Comparison of ENCODE assay signal across 22 cellular contexts in the genomic region with DNA sequence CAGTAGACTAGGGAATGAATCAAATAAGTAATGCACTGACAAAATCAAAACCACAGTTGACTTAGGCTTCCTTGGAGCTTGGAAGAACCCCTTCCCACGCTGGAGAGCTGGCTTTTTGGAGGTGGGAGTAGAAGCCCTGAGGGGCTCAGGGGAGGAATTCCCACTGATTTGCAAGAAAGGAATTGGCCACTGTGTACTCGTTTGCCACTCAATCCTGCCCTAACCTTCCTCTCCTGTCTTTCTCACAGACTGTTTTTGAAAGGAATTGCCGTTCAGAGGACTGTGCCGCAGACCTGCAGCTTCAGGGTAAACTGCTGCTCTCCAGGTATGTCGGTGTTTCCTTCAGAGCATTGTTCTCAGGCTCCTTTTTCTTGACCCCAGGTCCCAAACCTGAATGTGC.
"Had no signal": no experiment of that assay in that cellular context is flagged by ENCODE, and none has a peak within 500 bp of the region (broad histone marks: within the 10 kb centered on the region; RNA-seq: fewer than 3 reads in every experiment).

No MANE protein-coding gene starts in this region.

- DNase-seq: activated CD8-positive, alpha-beta memory T cell treated with anti-CD3 and anti-CD28 coated beads for 24 hours; activated CD8-positive, alpha-beta memory T cell treated with anti-CD3 and anti-CD28 coated beads, Interleukin-2, amount 50 U/mL, for 4 hours; activated T-cell treated with anti-CD3 and anti-CD28 coated beads, Interleukin-2, amount 50 U/mL, for 24 hours; colonic mucosa; dorsolateral prefrontal cortex; foreskin fibroblast; immature natural killer cell; mesenchymal stem cell; mucosa of descending colon; retina; SK-N-SH; stimulated activated CD4-positive, alpha-beta T cell treated with anti-CD3 and anti-CD28 coated beads, Interleukin-2, amount 100 ng/mL, for 48 hours; stimulated activated CD8-positive, alpha-beta memory T cell treated with anti-CD3 and anti-CD28 coated beads, Interleukin-4, amount 100 ng/mL, for 48 hours; stimulated activated naive B cell treated with anti-CD40 and anti-IgM and Interleukin-4, amounts not matched to agents 10 μg/mL and 1 μg/mL and 100 μg/mL, for 72 hours; T-helper 2 cell; testis had no signal

- H3K27me3 Mint-ChIP-seq: stimulated activated naive B cell treated with anti-CD40 and anti-IgM and Interleukin-4, amounts not matched to agents 10 μg/mL and 1 μg/mL and 100 μg/mL, for 72 hours had no signal

- H3K9me3 ChIP-seq: colonic mucosa, mucosa of descending colon, SK-N-SH, testis had no signal

- ATAC-seq: activated CD4-positive, CD25-positive, alpha-beta regulatory T cell treated with anti-CD3 and anti-CD28 coated beads, Interleukin-2, amount 50 U/mL, for 24 hours; activated naive CD4-positive, alpha-beta T cell treated with anti-CD3 and anti-CD28 coated beads, Interleukin-2, amount 50 U/mL, for 72 hours; activated T-helper 17 cell treated with anti-CD3 and anti-CD28 coated beads, Interleukin-2, amount 50 U/mL, for 72 hours; mucosa of descending colon; stimulated activated naive B cell treated with anti-CD40 and anti-IgM and Interleukin-4, amounts not matched to agents 10 μg/mL and 1 μg/mL and 100 μg/mL, for 72 hours had no signal

- H3K27ac Mint-ChIP-seq: activated naive CD4-positive, alpha-beta T cell treated with anti-CD3 and anti-CD28 coated beads, Interleukin-2, amount 50 U/mL, for 72 hours; activated T-cell treated with anti-CD3 and anti-CD28 coated beads, Interleukin-2, amount 50 U/mL, for 24 hours; activated T-helper 17 cell treated with anti-CD3 and anti-CD28 coated beads, Interleukin-2, amount 50 U/mL, for 72 hours; immature natural killer cell; stimulated activated naive B cell treated with anti-CD40 and anti-IgM and Interleukin-4, amounts not matched to agents 10 μg/mL and 1 μg/mL and 100 μg/mL, for 72 hours had no signal

- H3K36me3 Mint-ChIP-seq: activated naive CD4-positive, alpha-beta T cell treated with anti-CD3 and anti-CD28 coated beads, Interleukin-2, amount 50 U/mL, for 72 hours; immature natural killer cell; stimulated activated naive B cell treated with anti-CD40 and anti-IgM and Interleukin-4, amounts not matched to agents 10 μg/mL and 1 μg/mL and 100 μg/mL, for 72 hours had no signal

- H3K27ac ChIP-seq: colonic mucosa, dorsolateral prefrontal cortex, epithelial cell of prostate, hepatocyte, VCaP had no signal

- H3K4me3 ChIP-seq: colonic mucosa, dorsolateral prefrontal cortex, hepatocyte, mucosa of descending colon, testis had no signal

- H3K4me1 Mint-ChIP-seq: activated T-helper 17 cell treated with anti-CD3 and anti-CD28 coated beads, Interleukin-2, amount 50 U/mL, for 72 hours; immature natural killer cell; stimulated activated naive B cell treated with anti-CD40 and anti-IgM and Interleukin-4, amounts not matched to agents 10 μg/mL and 1 μg/mL and 100 μg/mL, for 72 hours had no signal

- H3K4me1 ChIP-seq: colonic mucosa had no signal

- H3K9me3 Mint-ChIP-seq: activated T-cell treated with anti-CD3 and anti-CD28 coated beads, Interleukin-2, amount 50 U/mL, for 24 hours; activated T-helper 17 cell treated with anti-CD3 and anti-CD28 coated beads, Interleukin-2, amount 50 U/mL, for 72 hours had no signal

- H3K36me3 ChIP-seq: colonic mucosa had no signal

- H3K4me3 Mint-ChIP-seq: activated T-cell treated with anti-CD3 and anti-CD28 coated beads, Interleukin-2, amount 50 U/mL, for 24 hours; activated T-helper 17 cell treated with anti-CD3 and anti-CD28 coated beads, Interleukin-2, amount 50 U/mL, for 72 hours; immature natural killer cell; stimulated activated naive B cell treated with anti-CD40 and anti-IgM and Interleukin-4, amounts not matched to agents 10 μg/mL and 1 μg/mL and 100 μg/mL, for 72 hours had no signal

- H3K27me3 ChIP-seq: colonic mucosa, dorsolateral prefrontal cortex, hepatocyte, testis had no signal
